Comparison of ENCODE assay signal across 32 cellular contexts in genomic region chr10:13054844-13055243, GRCh38. TPM values are rescaled to one million over a fixed set of nuclear protein-coding genes. Genes with fewer than 3 reads are reported as not detected.
DNase-seq lines count a peak whose midpoint lies in the region; ATAC-seq, FAIRE-seq and TF ChIP-seq lines count a peak whose summit lies in the region.
"Had no signal": no experiment of that assay in that cellular context is flagged by ENCODE, and none has a peak within 500 bp of the region (broad histone marks: within the 10 kb centered on the region; RNA-seq: fewer than 3 reads in every experiment).

No MANE protein-coding gene starts in this region.

- H3K27me3 ChIP-seq in BLaER1 treated with 17β-estradiol and CSF1 and Interleukin-3, amounts not matched to agents 10 nM and 100 nM = no peaks in the 10 kb centered on the region
- H3K27me3 ChIP-seq in GM12878 (replicated peaks in 1 of 2; ENCODE audit: control insufficient read depth in 2 of 2, insufficient read depth in 2 of 2, low read length in 1 of 2) = no peaks in the 10 kb centered on the region; a peak in 1 of 4 replicates
- H3K27me3 ChIP-seq: ascending aorta, colonic mucosa, spleen, testis had no signal

- no peak for FAIRE-seq in GM12878 (lab: Jason Lieb, UNC)

- no peak overlapping the region for H3K4me3 ChIP-seq in BLaER1 treated with 17β-estradiol and CSF1 and Interleukin-3, amounts not matched to agents 10 nM and 100 nM
- no peak overlapping the region for H3K4me3 ChIP-seq in GM12878
- H3K4me3 ChIP-seq: ascending aorta, colonic mucosa, spleen, testis had no signal

- H4K20me1 ChIP-seq in BLaER1 treated with 17β-estradiol and CSF1 and Interleukin-3, amounts not matched to agents 10 nM and 100 nM = no peaks in the 10 kb centered on the region
- no peaks in the 10 kb centered on the region for H4K20me1 ChIP-seq in GM12878 (ENCODE audit: control insufficient read depth, insufficient read depth)

- ATAC-seq in GM12878 (peak; percentile 33; the same call in 1 of the 3 replicates), natural killer cell (peak in 2 of 3 donors; percentile 55 to 81)
- no peak for ATAC-seq in stimulated activated naive B cell treated with anti-CD40 and anti-IgM and Interleukin-4, amounts not matched to agents 10 μg/mL and 1 μg/mL and 100 μg/mL, for 72 hours (replicated peaks)
- ATAC-seq: activated CD4-positive, CD25-positive, alpha-beta regulatory T cell treated with anti-CD3 and anti-CD28 coated beads, Interleukin-2, amount 50 U/mL, for 24 hours; CD8-positive, alpha-beta T cell had no signal

- 20% methylated on average over 4 of the region's 4 CpGs for WGBS in GM12878 (ENCODE audit: insufficient coverage, insufficient replicate concordance, low lambda C conversion rate, missing lambda C conversion rate)

- no TSS peak for BruUV-seq in GM12878 (replicated peaks; lab: Mats Ljungman, UMichigan)

- CTCF ChIA-PET in GM12878 (lab: Yijun Ruan, JAX) = no interaction called here

- H3K36me3 ChIP-seq in BLaER1 treated with 17β-estradiol and CSF1 and Interleukin-3, amounts not matched to agents 10 nM and 100 nM = no peaks in the 10 kb centered on the region
- H3K36me3 ChIP-seq in GM12878 (ENCODE audit: control insufficient read depth in 2 of 2, insufficient read depth in 2 of 2, low read length in 1 of 2) = no peaks in the 10 kb centered on the region
- H3K36me3 ChIP-seq: ascending aorta, colonic mucosa, spleen had no signal

- H3K27me3 Mint-ChIP-seq in natural killer cell (ENCODE audit: low read depth in 2 of 2) (peaks cover 10 to 14% of the 10 kb centered on the region in 2 donors), progenitor cell of endocrine pancreas (peaks cover 7% of the 10 kb centered on the region)
- peaks cover 13 to 22% of the 10 kb centered on the region in 2 donors for H3K27me3 Mint-ChIP-seq in stimulated activated naive B cell treated with anti-CD40 and anti-IgM and Interleukin-4, amounts not matched to agents 10 μg/mL and 1 μg/mL and 100 μg/mL, for 72 hours

- H3K4me1 Mint-ChIP-seq in natural killer cell (peaks cover 18 to 25% of the 10 kb centered on the region in 2 donors), progenitor cell of endocrine pancreas (ENCODE audit: low read depth) (peaks cover 2% of the 10 kb centered on the region)
- H3K4me1 Mint-ChIP-seq in stimulated activated naive B cell treated with anti-CD40 and anti-IgM and Interleukin-4, amounts not matched to agents 10 μg/mL and 1 μg/mL and 100 μg/mL, for 72 hours = no peaks in the 10 kb centered on the region
- H3K4me1 Mint-ChIP-seq: neural crest cell had no signal

- TF ChIP-seq RAD21 in GM12878 (IDR thresholded peaks at IDR 0.05; ENCODE audit: insufficient read depth, low read depth, low read length) = no peak

- peak overlapping the region in 7 of 11 experiments; percentile 2 to 46 (median 30); a peak in 11 of 22 replicates for H3K4me2 ChIP-seq in BLaER1 treated with 17β-estradiol and CSF1 and Interleukin-3, amounts not matched to agents 10 nM and 100 nM
- H3K4me2 ChIP-seq in GM12878 (ENCODE audit: control insufficient read depth, insufficient read depth) = no peak overlapping the region
- H3K4me2 ChIP-seq: SK-N-SH had no signal

- H3K79me2 ChIP-seq in GM12878 (ENCODE audit: control insufficient read depth, insufficient read depth, low read length) = no peaks in the 10 kb centered on the region
- H3K79me2 ChIP-seq: parathyroid adenoma had no signal

- no peak overlapping the region for H3K9ac ChIP-seq in BLaER1 treated with 17β-estradiol and CSF1 and Interleukin-3, amounts not matched to agents 10 nM and 100 nM
- H3K9ac ChIP-seq in GM12878 (ENCODE audit: control insufficient read depth, insufficient read depth, low read length) = no peak overlapping the region
- H3K9ac ChIP-seq: parathyroid adenoma, SK-N-SH had no signal

- no peaks in the 10 kb centered on the region for H3K9me3 Mint-ChIP-seq in natural killer cell
- H3K9me3 Mint-ChIP-seq in progenitor cell of endocrine pancreas (ENCODE audit: low read depth) = no peaks in the 10 kb centered on the region
- no peaks in the 10 kb centered on the region for H3K9me3 Mint-ChIP-seq in stimulated activated naive B cell treated with anti-CD40 and anti-IgM and Interleukin-4, amounts not matched to agents 10 μg/mL and 1 μg/mL and 100 μg/mL, for 72 hours
- H3K9me3 Mint-ChIP-seq: CD8-positive, alpha-beta T cell; neural crest cell; stimulated activated naive CD8-positive, alpha-beta T cell treated with anti-CD3 and anti-CD28 coated beads, Interleukin-15, Interleukin-2, amounts not matched to agents 100 ng/mL and 50 ng/mL, for 24 hours had no signal

- peak overlapping the region in 1 of 2 donors; percentile 8 for H3K27ac Mint-ChIP-seq in natural killer cell
- no peak overlapping the region for H3K27ac Mint-ChIP-seq in progenitor cell of endocrine pancreas
- H3K27ac Mint-ChIP-seq in stimulated activated naive B cell treated with anti-CD40 and anti-IgM and Interleukin-4, amounts not matched to agents 10 μg/mL and 1 μg/mL and 100 μg/mL, for 72 hours = no peak overlapping the region
- H3K27ac Mint-ChIP-seq: CD8-positive, alpha-beta T cell; stimulated activated naive CD8-positive, alpha-beta T cell treated with anti-CD3 and anti-CD28 coated beads, Interleukin-15, Interleukin-2, amounts not matched to agents 100 ng/mL and 50 ng/mL, for 24 hours had no signal

- H3K9me3 ChIP-seq in BLaER1 treated with 17β-estradiol and CSF1 and Interleukin-3, amounts not matched to agents 10 nM and 100 nM (replicated peaks in 1 of 11) = no peaks in the 10 kb centered on the region
- H3K9me3 ChIP-seq in GM12878 (replicated peaks; ENCODE audit: control insufficient read depth, insufficient read depth, low read length) = no peaks in the 10 kb centered on the region
- H3K9me3 ChIP-seq: ascending aorta, colonic mucosa, SK-N-SH, spleen, testis had no signal

- POLR2A ChIA-PET in GM12878 (lab: Charles Lee) = no interaction called here

- intact Hi-C loops in GM12878 (cut with micrococcal nuclease; ENCODE audit: unreplicated experiment) (no loop called here), natural killer cell (cut with micrococcal nuclease) (no loop called here)

- no peak overlapping the region for H3K27ac ChIP-seq in BLaER1 treated with 17β-estradiol and CSF1 and Interleukin-3, amounts not matched to agents 10 nM and 100 nM
- no peak overlapping the region for H3K27ac ChIP-seq in GM12878 (ENCODE audit: control insufficient read depth, insufficient read depth)
- H3K27ac ChIP-seq: ascending aorta, colonic mucosa, parathyroid adenoma, testis had no signal

- peaks cover 0 to 21% (median 15%) of the 10 kb centered on the region in 10 experiments; a peak in 14 of 20 replicates for H3K4me1 ChIP-seq in BLaER1 treated with 17β-estradiol and CSF1 and Interleukin-3, amounts not matched to agents 10 nM and 100 nM
- no peaks in the 10 kb centered on the region for H3K4me1 ChIP-seq in GM12878 (ENCODE audit: control insufficient read depth, insufficient read depth, low read length)
- H3K4me1 ChIP-seq: ascending aorta, colonic mucosa, parathyroid adenoma, testis had no signal

- no peak overlapping the region for H2AFZ ChIP-seq in GM12878 (ENCODE audit: control insufficient read depth, low read depth, low read length)
- H2AFZ ChIP-seq: parathyroid adenoma had no signal

- H3K4me3 Mint-ChIP-seq in natural killer cell = no peak overlapping the region
- H3K4me3 Mint-ChIP-seq in progenitor cell of endocrine pancreas (ENCODE audit: low read depth) = no peak overlapping the region
- no peak overlapping the region for H3K4me3 Mint-ChIP-seq in stimulated activated naive B cell treated with anti-CD40 and anti-IgM and Interleukin-4, amounts not matched to agents 10 μg/mL and 1 μg/mL and 100 μg/mL, for 72 hours
- H3K4me3 Mint-ChIP-seq: CD8-positive, alpha-beta T cell; neural crest cell; stimulated activated naive CD8-positive, alpha-beta T cell treated with anti-CD3 and anti-CD28 coated beads, Interleukin-15, Interleukin-2, amounts not matched to agents 100 ng/mL and 50 ng/mL, for 24 hours had no signal

- TF ChIP-seq EP300 in GM12878 (IDR thresholded peaks at IDR 0.05; ENCODE audit: borderline replicate concordance in 1 of 2, control insufficient read depth in 1 of 2, low read depth in 2 of 2, low read length in 2 of 2) = no peak

- TF ChIP-seq POLR2A in GM12878 (IDR thresholded peaks at IDR 0.05; ENCODE audit: low read depth, low read length) = no peak

- RAD21 ChIA-PET in GM12878 (lab: Charles Lee; ENCODE audit: unreplicated experiment) = no interaction called here

- TF ChIP-seq CTCF in GM12878 (IDR thresholded peaks at IDR 0.05 in 2 of 3, conservative IDR thresholded peaks at IDR 0.05 in 1 of 3; ENCODE audit: control insufficient read depth in 2 of 3, extremely low read depth in 1 of 3, insufficient read depth in 1 of 3, low read depth in 3 of 3, low read length in 3 of 3) (no peak), natural killer cell (IDR thresholded peaks at IDR 0.05) (no peak), progenitor cell of endocrine pancreas (IDR thresholded peaks at IDR 0.05; ENCODE audit: unreplicated experiment) (no peak)

- SMC1A ChIA-PET in GM12878 (lab: Charles Lee; ENCODE audit: uncharacterized antibody, unreplicated experiment) = no interaction called here

- peak; percentile 94 for DNase-seq in MV-4-11 (lab: John Stamatoyannopoulos, UW)
- DNase-seq in GM12878 (ENCODE audit: low read depth, low spot score) = no peak
- DNase-seq in natural killer cell = no peak
- DNase-seq in progenitor cell of endocrine pancreas (ENCODE audit: low spot score, unreplicated experiment) = no peak
- DNase-seq in GOT3 (lab: John Stamatoyannopoulos, UW) = no peak
- DNase-seq in stimulated activated naive B cell treated with anti-CD40 and anti-IgM and Interleukin-4, amounts not matched to agents 10 μg/mL and 1 μg/mL and 100 μg/mL, for 72 hours = no peak
- DNase-seq: activated CD4-positive, alpha-beta T cell treated with anti-CD3 and anti-CD28 coated beads, Interleukin-2, amount 50 U/mL, for 4 hours; activated gamma-delta T cell treated with Interleukin-2 at 50 U/mL for 16 hours; activated T-cell treated with anti-CD3 and anti-CD28 coated beads, Interleukin-2, amount 50 U/mL, for 48 hours; AML-193; CD8-positive, alpha-beta T cell; colonic mucosa; DMS 273 treated with DMSO at 0.1 percent for 48 hours; effector CD4-positive, alpha-beta T cell; erythroblast; glutamatergic neuron; IMR-90; mammary epithelial cell; NCI-H2081 treated with DMSO at 0.1 percent for 48 hours; NCI-H2227 treated with DMSO at 0.1 percent for 48 hours; NCI-H748 treated with DMSO at 0.1 percent for 48 hours; OCI-M1; SK-N-SH; spleen; stimulated activated CD4-positive, alpha-beta T cell treated with anti-CD3 and anti-CD28 coated beads, Interleukin-2, amount 100 ng/mL, for 24 hours; testis had no signal

- in situ Hi-C loops in GM12878 (cut with MboI) = no loop called here

- H3K36me3 Mint-ChIP-seq in natural killer cell = no peaks in the 10 kb centered on the region
- H3K36me3 Mint-ChIP-seq in progenitor cell of endocrine pancreas (ENCODE audit: insufficient read depth) = no peaks in the 10 kb centered on the region
- H3K36me3 Mint-ChIP-seq in stimulated activated naive B cell treated with anti-CD40 and anti-IgM and Interleukin-4, amounts not matched to agents 10 μg/mL and 1 μg/mL and 100 μg/mL, for 72 hours = no peaks in the 10 kb centered on the region
- H3K36me3 Mint-ChIP-seq: CD8-positive, alpha-beta T cell had no signal

RNA-seq across cellular contexts. Expression of gene OPTN, which starts 45.1 kb away (rescaled TPM):
- total RNA-seq in GM12878 (2013; cell fraction: nucleolus; rRNA removed) = 38.6 and 39.9 TPM in 2 replicates
- total RNA-seq in GM12878 (2014; rRNA removed) (20.0 and 26.9 TPM in 2 replicates), GM12878 (2014; rRNA removed; fragmentation: Illumina TruSeq; extraction: Trizol) (25.0 and 28.1 TPM in 2 replicates), GM12878 (2021) (34.0 and 34.8 TPM in 2 replicates), natural killer cell (100 to 1,000 TPM; 140 to 177 (median 161) TPM), progenitor cell of endocrine pancreas (6.2 and 6.8 TPM in 2 replicates)
- 21.7 TPM for polyA plus RNA-seq in GM12878 (2011; ENCODE audit: low read depth)
- polyA plus RNA-seq in GM12878 (2011; rRNA removed) (42.4 and 52.7 TPM in 2 replicates), GM12878 (2014; fragmentation: Illumina TruSeq; extraction: Trizol) (26.1 and 28.1 TPM in 2 replicates), GM12878 (2014; fragmentation: Nextera tagmentation; extraction: Ambion mirVana) (10 to 100 TPM; 15.2 to 22.3 TPM), GM12878 (2014; rRNA removed) (20.2 and 25.9 TPM in 2 replicates), GM12878 (2016; fragmentation: Nextera tagmentation; extraction: Ambion mirVana) (10 to 100 TPM; 30.6 to 32.3 TPM)
- 15.6 and 19.0 TPM in 2 replicates for polyA plus RNA-seq in GM12878 (2011; cell fraction: cytosol; rRNA removed)
- polyA plus RNA-seq in GM12878 (2011; cell fraction: nucleus; rRNA removed) = 30.3 and 34.8 TPM in 2 replicates
- polyA plus RNA-seq in GM12878 (2012) = 42.8 and 49.7 TPM in 2 replicates
- 20.2 and 33.3 TPM in 2 replicates for polyA minus RNA-seq in GM12878 (2011; rRNA and poly(A)+ RNA removed)
- polyA minus RNA-seq in GM12878 (2011; cell fraction: cytosol; rRNA and poly(A)+ RNA removed) = 8.3 and 8.8 TPM in 2 replicates
- polyA minus RNA-seq in GM12878 (2011; cell fraction: nucleus; rRNA and poly(A)+ RNA removed) = 12.0 and 16.3 TPM in 2 replicates

RNA-seq across cellular contexts. Expression of gene CCDC3, which starts 53.3 kb away (rescaled TPM):
- total RNA-seq in GM12878 (2013; cell fraction: nucleolus; rRNA removed) = not detected in 2 replicates
- not detected in 2 replicates for total RNA-seq in GM12878 (2014; rRNA removed)
- not detected in 2 replicates for total RNA-seq in GM12878 (2014; rRNA removed; fragmentation: Illumina TruSeq; extraction: Trizol)
- 0.08 and 0.16 TPM in 2 replicates for total RNA-seq in GM12878 (2021)
- not detected for polyA plus RNA-seq in GM12878 (2011; ENCODE audit: low read depth)
- not detected in 2 replicates for polyA plus RNA-seq in GM12878 (2011; rRNA removed)
- polyA plus RNA-seq in GM12878 (2011; cell fraction: cytosol; rRNA removed) = not detected in 2 replicates
- not detected in 2 replicates for polyA plus RNA-seq in GM12878 (2011; cell fraction: nucleus; rRNA removed)
- polyA plus RNA-seq in GM12878 (2012) = 0.03 TPM in 1 of 2 replicates, not detected in the other
- not detected in 2 replicates for polyA plus RNA-seq in GM12878 (2014; fragmentation: Illumina TruSeq; extraction: Trizol)
- not detected for polyA plus RNA-seq in GM12878 (2014; fragmentation: Nextera tagmentation; extraction: Ambion mirVana)
- not detected in 2 replicates for polyA plus RNA-seq in GM12878 (2014; rRNA removed)
- polyA plus RNA-seq in GM12878 (2016; fragmentation: Nextera tagmentation; extraction: Ambion mirVana) = not detected
- not detected in 2 replicates for polyA minus RNA-seq in GM12878 (2011; rRNA and poly(A)+ RNA removed)
- polyA minus RNA-seq in GM12878 (2011; cell fraction: cytosol; rRNA and poly(A)+ RNA removed) = not detected in 2 replicates
- not detected in 2 replicates for polyA minus RNA-seq in GM12878 (2011; cell fraction: nucleus; rRNA and poly(A)+ RNA removed)
- under 1 TPM; 0.21 to 0.23 (median 0.23) TPM for total RNA-seq in natural killer cell
- 1.1 and 1.6 TPM in 2 replicates for total RNA-seq in progenitor cell of endocrine pancreas
- total RNA-seq: CD8-positive, alpha-beta T cell had no signal

Comparison
In these comparisons a context has a peak if more than half of its experiments do, and no peak if none do; other contexts are left out.
1. ATAC-seq: peak in GM12878 (single experiment) and natural killer cell (2 of 3); none in stimulated activated naive B cell treated with anti-CD40 and anti-IgM and Interleukin-4, amounts not matched to agents 10 μg/mL and 1 μg/mL and 100 μg/mL, for 72 hours (0 of 2).